Comparison of ENCODE assay signal across 1 cellular context in genomic region chr6:67896476-67896875, GRCh38.
A peak's percentile ranks its signal among the peaks of the same experiment; 100 is the strongest.
TF ChIP-seq lines count a peak whose summit lies in the region.

No MANE protein-coding gene starts in this region.

TF ChIP-seq in K562, 482 proteins besides CTCF, POLR2A, EP300 and RAD21 (continued from another document and continues in another):
- TF ChIP-seq EP400 (IDR thresholded peaks at IDR 0.05) = no peak
- no peak for TF ChIP-seq STAT6 (CRISPR knock-in tag; IDR thresholded peaks at IDR 0.05)
- peak; percentile 95 for TF ChIP-seq MEIS2 (IDR thresholded peaks at IDR 0.05; ENCODE audit: partially characterized antibody)
- no peak for TF ChIP-seq ZNF174 (CRISPR knock-in tag; IDR thresholded peaks at IDR 0.05)
- peak; percentile 58 for TF ChIP-seq ZNF766 (CRISPR knock-in tag; conservative IDR thresholded peaks at IDR 0.05)
- TF ChIP-seq SRF (CRISPR knock-in tag; IDR thresholded peaks at IDR 0.05) = peak in 1 of 2 experiments; percentile 89; a peak in 2 of 4 replicates
- TF ChIP-seq RFX1 (IDR thresholded peaks at IDR 0.05) = no peak
- no peak for TF ChIP-seq ZBTB43 (CRISPR knock-in tag; IDR thresholded peaks at IDR 0.05)
- TF ChIP-seq ZNF639 (CRISPR knock-in tag; conservative IDR thresholded peaks at IDR 0.05 in 1 of 2, IDR thresholded peaks at IDR 0.05 in 1 of 2) = peak in 1 of 2 experiments; percentile 54; a peak in 1 of 4 replicates
- TF ChIP-seq HNRNPLL (IDR thresholded peaks at IDR 0.05; ENCODE audit: low read depth, low read length, poor library complexity, severe bottlenecking) = no peak
- peak; percentile 78 for TF ChIP-seq DMBX1 (CRISPR knock-in tag; IDR thresholded peaks at IDR 0.05; ENCODE audit: borderline replicate concordance)
- TF ChIP-seq E2F3 (CRISPR knock-in tag; IDR thresholded peaks at IDR 0.05) = no peak
- no peak for TF ChIP-seq THRB (CRISPR knock-in tag; conservative IDR thresholded peaks at IDR 0.05)
- TF ChIP-seq PCBP2 (IDR thresholded peaks at IDR 0.05; ENCODE audit: low read depth, low read length, poor library complexity, severe bottlenecking) = no peak
- TF ChIP-seq KDM1A (IDR thresholded peaks at IDR 0.05) = 0 out of 4 replicates have a peak, but pooled peaks of 1 of the 2 experiments have one; percentile 42
- 0 out of 2 replicates have a peak, but pooled peaks have one; percentile 40 for TF ChIP-seq CXXC5 (CRISPR knock-in tag; IDR thresholded peaks at IDR 0.05)
- no peak for TF ChIP-seq ZNF398 (CRISPR knock-in tag; IDR thresholded peaks at IDR 0.05)
- no peak for TF ChIP-seq TFAM (CRISPR knock-in tag; conservative IDR thresholded peaks at IDR 0.05)
- TF ChIP-seq CEBPG (CRISPR knock-in tag; IDR thresholded peaks at IDR 0.05) = peak; percentile 77
- peak; percentile 92 to 93 for TF ChIP-seq CEBPG (tag; conservative IDR thresholded peaks at IDR 0.05 in 1 of 2, IDR thresholded peaks at IDR 0.05 in 1 of 2)
- TF ChIP-seq NR2C1 (IDR thresholded peaks at IDR 0.05) = no peak
- peak; percentile 59 for TF ChIP-seq NR2C1 (tag; IDR thresholded peaks at IDR 0.05)
- TF ChIP-seq SREBF1 (IDR thresholded peaks at IDR 0.05; ENCODE audit: borderline replicate concordance, low read depth, low read length) = no peak
- TF ChIP-seq MAX (CRISPR knock-in tag; IDR thresholded peaks at IDR 0.05) = no peak
- no peak for TF ChIP-seq TCF3 (CRISPR knock-in tag; IDR thresholded peaks at IDR 0.05)
- no peak for TF ChIP-seq MAFK (IDR thresholded peaks at IDR 0.05; ENCODE audit: low read length)
- no peak for TF ChIP-seq SETDB1 (IDR thresholded peaks at IDR 0.05; ENCODE audit: low read length)
- TF ChIP-seq BRF1 (IDR thresholded peaks at IDR 0.05; ENCODE audit: borderline replicate concordance, extremely low read depth, insufficient read length) = no peak
- TF ChIP-seq AFF1 (IDR thresholded peaks at IDR 0.05; ENCODE audit: low read depth in 1 of 2, partially characterized antibody in 2 of 2) = peak in 1 of 2 experiments; percentile 24
- no peak for TF ChIP-seq SNRNP70 (optimal IDR thresholded peaks at IDR 0.05; ENCODE audit: low read depth, low read length)
- TF ChIP-seq ZNF589 (CRISPR knock-in tag; IDR thresholded peaks at IDR 0.05; ENCODE audit: low read depth) = 0 out of 2 replicates have a peak, but pooled peaks have one; percentile 5
- no peak for TF ChIP-seq TEAD2 (tag; IDR thresholded peaks at IDR 0.05)
- TF ChIP-seq DEAF1 (CRISPR knock-in tag; IDR thresholded peaks at IDR 0.05) = no peak
- peak in 1 of 3 experiments; percentile 9 for TF ChIP-seq YY1 (IDR thresholded peaks at IDR 0.05; ENCODE audit: borderline replicate concordance in 1 of 3, control insufficient read depth in 1 of 3, extremely low read depth in 1 of 3, insufficient read depth in 3 of 3, insufficient read length in 1 of 3, insufficient replicate concordance in 2 of 3, low read depth in 1 of 3, low read length in 2 of 3)
- TF ChIP-seq NFIC (IDR thresholded peaks at IDR 0.05) = no peak
- no peak for TF ChIP-seq USF2 (CRISPR knock-in tag; IDR thresholded peaks at IDR 0.05)
- no peak for TF ChIP-seq TEAD1 (CRISPR knock-in tag; IDR thresholded peaks at IDR 0.05)
- no peak for TF ChIP-seq ZNF143 (CRISPR knock-in tag; IDR thresholded peaks at IDR 0.05)
- TF ChIP-seq ETV1 (tag; conservative IDR thresholded peaks at IDR 0.05; ENCODE audit: low read depth) = peak; percentile 31; the same call in 1 of the 2 replicates
- TF ChIP-seq RCOR1 (IDR thresholded peaks at IDR 0.05; ENCODE audit: borderline replicate concordance in 1 of 2, low read depth in 2 of 2, low read length in 2 of 2) = no peak
- no peak for TF ChIP-seq HDAC2 (IDR thresholded peaks at IDR 0.05)
- no peak for TF ChIP-seq ARID1B (IDR thresholded peaks at IDR 0.05)
- no peak for TF ChIP-seq HDAC6 (IDR thresholded peaks at IDR 0.05; ENCODE audit: low read depth, low read length)
- no peak for TF ChIP-seq ZNF274 (IDR thresholded peaks at IDR 0.05; ENCODE audit: borderline replicate concordance, low read depth, low read length)
- TF ChIP-seq NUFIP1 (IDR thresholded peaks at IDR 0.05; ENCODE audit: partially characterized antibody) = no peak
- no peak for TF ChIP-seq ZC3H11A (IDR thresholded peaks at IDR 0.05; ENCODE audit: low read depth, low read length)
- no peak for TF ChIP-seq TAF9B (IDR thresholded peaks at IDR 0.05; ENCODE audit: partially characterized antibody)
- TF ChIP-seq BDP1 (IDR thresholded peaks at IDR 0.05; ENCODE audit: insufficient read depth, insufficient read length) = no peak
- peak; percentile 95 for TF ChIP-seq PKNOX1 (IDR thresholded peaks at IDR 0.05)
- no peak for TF ChIP-seq POLR2AphosphoS2 (IDR thresholded peaks at IDR 0.05; ENCODE audit: low read length)
